ENCODE assay signal across 24 cellular contexts in the genomic region with DNA sequence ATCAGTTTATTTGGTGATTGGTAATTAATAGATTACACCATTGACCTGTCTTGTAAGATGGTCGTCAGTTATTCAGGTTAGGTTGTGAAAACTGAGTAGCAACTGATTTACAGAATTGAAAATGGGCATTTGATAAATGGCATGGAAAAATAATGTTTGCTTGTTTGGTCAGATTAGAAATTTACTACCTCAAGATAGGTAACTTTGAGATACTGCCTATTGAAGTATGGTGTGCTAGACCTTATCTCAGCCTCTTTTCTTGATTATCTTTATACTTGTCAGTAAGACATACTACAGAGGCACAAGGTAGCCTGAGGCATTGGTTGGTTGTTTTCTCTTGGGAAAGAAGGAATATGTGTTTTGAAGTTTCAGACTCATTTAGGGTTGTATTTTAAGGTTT.
"Had no signal": no experiment of that assay in that cellular context is flagged by ENCODE, and none has a peak within 500 bp of the region (broad histone marks: within the 10 kb centered on the region; RNA-seq: fewer than 3 reads in every experiment).

No MANE protein-coding gene starts in this region.

- H3K27ac ChIP-seq: coronary artery, dorsolateral prefrontal cortex, gastroesophageal sphincter, left ventricle myocardium inferior, pancreas, prostate gland, right lobe of liver, spleen, tibial artery, upper lobe of right lung, vagina had no signal

- DNase-seq: dorsolateral prefrontal cortex; effector CD8-positive, alpha-beta T cell; glutamatergic neuron; kidney; left cardiac atrium; left ventricle myocardium inferior; mesenchymal stem cell; naive B cell; occipital lobe; pancreas; right lobe of liver; spleen; stimulated activated CD4-positive, alpha-beta T cell treated with anti-CD3 and anti-CD28 coated beads, Interleukin-15, amount 100 ng/mL, for 24 hours; stimulated activated CD4-positive, alpha-beta T cell treated with anti-CD3 and anti-CD28 coated beads, Interleukin-1b, Interleukin-23, amount 100 ng/mL, for 48 hours; stimulated activated CD4-positive, alpha-beta T cell treated with anti-CD3 and anti-CD28 coated beads, Interleukin-4, amount 100 ng/mL, for 24 hours; tibial artery; upper lobe of right lung had no signal

- ATAC-seq: esophagus mucosa; gastroesophageal sphincter; left cardiac atrium; pancreas; right lobe of liver; stimulated activated memory B cell treated with anti-CD40 and anti-IgM and Interleukin-4, amounts not matched to agents 10 μg/mL and 1 μg/mL and 100 μg/mL, for 72 hours; upper lobe of right lung had no signal

- H3K27me3 ChIP-seq: dorsolateral prefrontal cortex, gastroesophageal sphincter, pancreas, right lobe of liver, spleen, tibial artery, upper lobe of right lung, vagina had no signal

- H3K36me3 ChIP-seq: gastroesophageal sphincter, left ventricle myocardium inferior, pancreas, prostate gland, right lobe of liver, spleen, tibial artery, upper lobe of right lung, vagina had no signal

- H3K4me1 ChIP-seq: gastroesophageal sphincter, left ventricle myocardium inferior, pancreas, prostate gland, right lobe of liver, spleen, tibial artery, upper lobe of right lung, vagina had no signal

- H3K4me3 ChIP-seq: coronary artery, dorsolateral prefrontal cortex, gastroesophageal sphincter, left ventricle myocardium inferior, lung, pancreas, prostate gland, right lobe of liver, spleen, tibial artery, upper lobe of right lung, vagina had no signal

- H3K9me3 ChIP-seq: gastroesophageal sphincter, left ventricle myocardium inferior, pancreas, prostate gland, right lobe of liver, spleen, tibial artery, upper lobe of right lung, vagina had no signal
